In the genomic region with DNA sequence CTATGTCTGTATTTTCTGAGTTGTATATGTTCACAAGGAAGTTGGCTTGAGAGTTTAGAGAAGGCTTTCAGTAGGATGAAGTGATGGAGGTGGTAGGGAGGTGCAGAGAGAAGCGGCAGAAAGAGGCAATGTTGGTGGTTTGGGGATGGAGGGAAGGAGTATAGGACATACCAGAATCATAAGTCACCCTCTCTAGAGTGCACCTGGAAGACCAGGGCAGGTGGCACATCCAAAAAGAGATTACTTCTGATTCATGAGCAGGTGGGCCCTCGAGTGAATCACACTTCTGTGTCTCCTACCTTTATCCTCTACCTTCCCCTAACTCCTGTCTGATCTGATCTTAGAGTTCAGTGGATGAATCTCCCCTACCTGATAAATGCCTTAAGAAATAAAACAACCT, we compare ENCODE assay signal across 17 cellular contexts.
"Had no signal": no experiment of that assay in that cellular context is flagged by ENCODE, and none has a peak within 500 bp of the region (broad histone marks: within the 10 kb centered on the region; RNA-seq: fewer than 3 reads in every experiment).

No MANE protein-coding gene starts in this region.

- DNase-seq: activated CD4-positive, alpha-beta T cell treated with anti-CD3 and anti-CD28 coated beads, Interleukin-2, amount 50 U/mL, for 1 hour; activated CD4-positive, CD25-positive, alpha-beta regulatory T cell treated with anti-CD3 and anti-CD28 coated beads, Interleukin-2, amount 50 U/mL, for 72 hours; activated CD8-positive, alpha-beta memory T cell treated with anti-CD3 and anti-CD28 coated beads, Interleukin-2, amount 50 U/mL, for 4 hours; activated naive CD4-positive, alpha-beta T cell treated with anti-CD3 and anti-CD28 coated beads for 36 hours; activated T-cell treated with anti-CD3 and anti-CD28 coated beads, Interleukin-2, amount 50 U/mL, for 4 hours; aorta; cerebellar nuclear complex; cortex of kidney; left colon; posterior cingulate gyrus; stimulated activated CD4-positive, alpha-beta T cell treated with anti-CD3 and anti-CD28 coated beads, Interleukin-4, amount 100 ng/mL, for 1 hour; stimulated activated naive CD8-positive, alpha-beta T cell treated with anti-CD3 and anti-CD28 coated beads, Interleukin-15, amount 100 ng/mL, for 72 hours had no signal

- H3K4me1 Mint-ChIP-seq: mesothelial cell of epicardium; stimulated activated naive CD8-positive, alpha-beta T cell treated with anti-CD3 and anti-CD28 coated beads, Interleukin-15, amount 100 ng/mL, for 72 hours had no signal

- H3K4me3 ChIP-seq: lung had no signal

- H3K9me3 Mint-ChIP-seq: activated naive CD4-positive, alpha-beta T cell treated with anti-CD3 and anti-CD28 coated beads for 36 hours; activated T-cell treated with anti-CD3 and anti-CD28 coated beads, Interleukin-2, amount 50 U/mL, for 4 hours; mesothelial cell of epicardium; natural killer cell treated with Interleukin-12 subunit alpha and Interleukin-12 subunit beta and Interleukin-15 and Interleukin-18, amount 100 ng/mL, for 72 hours; stimulated activated naive CD8-positive, alpha-beta T cell treated with anti-CD3 and anti-CD28 coated beads, Interleukin-15, amount 100 ng/mL, for 72 hours; T-helper 1 cell treated with Interleukin-12 subunit alpha and Interleukin-12 subunit beta and Interleukin-4 antibody, amounts not matched to agents 30 μg/mL and 1 μg/mL, for 36 hours; type B pancreatic cell had no signal

- H3K4me3 Mint-ChIP-seq: activated naive CD4-positive, alpha-beta T cell treated with anti-CD3 and anti-CD28 coated beads for 36 hours; activated T-cell treated with anti-CD3 and anti-CD28 coated beads, Interleukin-2, amount 50 U/mL, for 4 hours; mesothelial cell of epicardium; natural killer cell treated with Interleukin-12 subunit alpha and Interleukin-12 subunit beta and Interleukin-15 and Interleukin-18, amount 100 ng/mL, for 72 hours; stimulated activated naive CD8-positive, alpha-beta T cell treated with anti-CD3 and anti-CD28 coated beads, Interleukin-15, amount 100 ng/mL, for 72 hours; T-helper 1 cell treated with Interleukin-12 subunit alpha and Interleukin-12 subunit beta and Interleukin-4 antibody, amounts not matched to agents 30 μg/mL and 1 μg/mL, for 36 hours; type B pancreatic cell had no signal

- H3K36me3 Mint-ChIP-seq: mesothelial cell of epicardium; natural killer cell treated with Interleukin-12 subunit alpha and Interleukin-12 subunit beta and Interleukin-15 and Interleukin-18, amount 100 ng/mL, for 72 hours; type B pancreatic cell had no signal

- H3K27ac Mint-ChIP-seq: activated naive CD4-positive, alpha-beta T cell treated with anti-CD3 and anti-CD28 coated beads for 36 hours; mesothelial cell of epicardium; natural killer cell treated with Interleukin-12 subunit alpha and Interleukin-12 subunit beta and Interleukin-15 and Interleukin-18, amount 100 ng/mL, for 72 hours; stimulated activated naive CD8-positive, alpha-beta T cell treated with anti-CD3 and anti-CD28 coated beads, Interleukin-15, amount 100 ng/mL, for 72 hours; T-helper 1 cell treated with Interleukin-12 subunit alpha and Interleukin-12 subunit beta and Interleukin-4 antibody, amounts not matched to agents 30 μg/mL and 1 μg/mL, for 36 hours; type B pancreatic cell had no signal
